8 cellular contexts compared by ENCODE assay signal in the genomic region with DNA sequence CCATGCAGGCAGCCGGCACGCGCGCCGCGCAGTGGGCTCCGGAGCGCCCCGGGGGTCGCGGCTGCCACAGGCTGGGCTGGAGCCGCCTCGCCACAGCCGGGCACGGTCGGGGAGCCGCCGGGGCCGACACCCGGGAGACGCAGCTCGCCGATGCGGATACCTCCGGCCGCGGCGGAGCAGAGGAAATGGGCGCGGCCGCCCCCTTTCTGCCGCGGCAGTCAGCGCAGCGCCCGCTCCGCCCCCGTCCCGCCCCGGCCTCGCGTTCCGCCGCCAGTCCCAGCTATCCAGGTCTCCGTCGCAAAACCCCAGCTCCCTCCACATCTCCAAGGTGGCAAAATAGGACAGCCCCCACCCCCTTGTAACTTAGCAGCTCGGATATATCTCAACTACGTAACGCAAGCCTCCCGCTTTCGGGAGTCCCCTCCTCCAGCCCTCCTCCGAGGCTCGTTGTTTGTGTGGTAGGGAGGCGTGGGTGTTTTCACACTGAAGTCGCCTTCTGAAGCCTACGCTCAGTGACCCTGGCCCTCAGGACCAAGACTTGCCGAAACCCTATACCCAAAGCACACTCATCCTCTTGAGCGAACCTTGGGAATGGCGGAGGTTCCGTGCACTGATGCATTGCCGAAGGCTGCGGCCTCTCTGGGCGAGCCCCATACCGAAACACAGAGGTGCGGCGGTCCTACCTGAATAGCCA. TPM values are rescaled to one million over a fixed set of nuclear protein-coding genes. Genes with fewer than 3 reads are reported as not detected.
A peak's percentile ranks its signal among the peaks of the same experiment; 100 is the strongest.
DNase-seq lines count a peak whose midpoint lies in the region; ATAC-seq and TF ChIP-seq lines count a peak whose summit lies in the region.

A gene with protein sequence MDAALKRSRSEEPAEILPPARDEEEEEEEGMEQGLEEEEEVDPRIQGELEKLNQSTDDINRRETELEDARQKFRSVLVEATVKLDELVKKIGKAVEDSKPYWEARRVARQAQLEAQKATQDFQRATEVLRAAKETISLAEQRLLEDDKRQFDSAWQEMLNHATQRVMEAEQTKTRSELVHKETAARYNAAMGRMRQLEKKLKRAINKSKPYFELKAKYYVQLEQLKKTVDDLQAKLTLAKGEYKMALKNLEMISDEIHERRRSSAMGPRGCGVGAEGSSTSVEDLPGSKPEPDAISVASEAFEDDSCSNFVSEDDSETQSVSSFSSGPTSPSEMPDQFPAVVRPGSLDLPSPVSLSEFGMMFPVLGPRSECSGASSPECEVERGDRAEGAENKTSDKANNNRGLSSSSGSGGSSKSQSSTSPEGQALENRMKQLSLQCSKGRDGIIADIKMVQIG (minus strand): TSS at position 182 of the 694 bp plus-strand sequence. CDS start 178 bp downstream, at position 4.

- H3K27ac Mint-ChIP-seq in natural killer cell, result peak within 1 kb of the TSS; percentile 88 to 95
- H3K27ac Mint-ChIP-seq in stimulated activated naive CD8-positive, alpha-beta T cell treated with anti-CD3 and anti-CD28 coated beads, Interleukin-15, amount 100 ng/mL, for 72 hours, result peak within 1 kb of the TSS; percentile 64 to 78

- no peaks in the 10 kb centered on the region for H3K27me3 Mint-ChIP-seq in natural killer cell (ENCODE audit: low read depth in 2 of 2)
- peaks cover 17% of the 10 kb centered on the region for H3K27me3 Mint-ChIP-seq in stimulated activated naive CD8-positive, alpha-beta T cell treated with anti-CD3 and anti-CD28 coated beads, Interleukin-15, amount 100 ng/mL, for 72 hours

- peak; percentile 88 for ATAC-seq in GM19324 (IDR thresholded peaks at IDR 0.05; ENCODE audit: low FRiP score, unreplicated experiment)
- ATAC-seq in HG03460 (IDR thresholded peaks at IDR 0.05; ENCODE audit: unreplicated experiment), result peak; percentile 63
- peak; percentile 90 to 96 (median 94) for ATAC-seq in natural killer cell
- ATAC-seq in stimulated activated naive CD8-positive, alpha-beta T cell treated with anti-CD3 and anti-CD28 coated beads, Interleukin-15, amount 100 ng/mL, for 72 hours, result peak; percentile 92

- peak; percentile 72 for TF ChIP-seq CTCF in C4-2B (conservative IDR thresholded peaks at IDR 0.05)
- TF ChIP-seq CTCF in natural killer cell (IDR thresholded peaks at IDR 0.05), result peak; percentile 61

- H3K36me3 Mint-ChIP-seq in natural killer cell, result no peaks in the 10 kb centered on the region

- H3K9me3 Mint-ChIP-seq in natural killer cell, result no peaks in the 10 kb centered on the region
- no peaks in the 10 kb centered on the region for H3K9me3 Mint-ChIP-seq in stimulated activated naive CD8-positive, alpha-beta T cell treated with anti-CD3 and anti-CD28 coated beads, Interleukin-15, amount 100 ng/mL, for 72 hours

- DNase-seq in RPMI8226 (peak; percentile 87), fibroblast of peridontal ligament (ENCODE audit: extremely low read depth) (peak; percentile 43), natural killer cell (peak; percentile 75)
- DNase-seq in activated T-helper 9 cell treated with anti-CD3 and anti-CD28 coated beads, Interleukin-2, amount 50 U/mL, for 16 hours (ENCODE audit: low read depth), result peak; percentile 63
- DNase-seq in stimulated activated naive CD8-positive, alpha-beta T cell treated with anti-CD3 and anti-CD28 coated beads, Interleukin-15, amount 100 ng/mL, for 72 hours, result peak; percentile 69 to 73

- H3K27ac ChIP-seq in C4-2B, result peak within 1 kb of the TSS; percentile 64

- H3K4me1 Mint-ChIP-seq in natural killer cell, result peaks cover 42 to 55% of the 10 kb centered on the region in 2 donors
- H3K4me1 Mint-ChIP-seq in stimulated activated naive CD8-positive, alpha-beta T cell treated with anti-CD3 and anti-CD28 coated beads, Interleukin-15, amount 100 ng/mL, for 72 hours, result peaks cover 46% of the 10 kb centered on the region

- intact Hi-C loops in natural killer cell (cut with micrococcal nuclease), result loop anchor here (1.0 kb wide), 3 partner anchors 46 to 225 kb away; no protein-coding TSS in a partner anchor

- H3K4me3 Mint-ChIP-seq in natural killer cell, result peak within 1 kb of the TSS; percentile 97
- peak within 1 kb of the TSS; percentile 89 to 96 for H3K4me3 Mint-ChIP-seq in stimulated activated naive CD8-positive, alpha-beta T cell treated with anti-CD3 and anti-CD28 coated beads, Interleukin-15, amount 100 ng/mL, for 72 hours

RNA-seq across cellular contexts. Expression of the gene that starts here (rescaled TPM):
- total RNA-seq in natural killer cell, result 100 to 1,000 TPM in 1 of 3 donors, 10 to 100 TPM in 2; 89.4 to 129 (median 91.0) TPM

Comparison
In these comparisons a context has a peak if more than half of its experiments do, and no peak if none do; other contexts are left out.
1. Peak in every context shown above with its lines: DNase-seq, ATAC-seq and H3K27ac ChIP-seq.